Comparison of ENCODE assay signal across 17 cellular contexts in the genomic region with DNA sequence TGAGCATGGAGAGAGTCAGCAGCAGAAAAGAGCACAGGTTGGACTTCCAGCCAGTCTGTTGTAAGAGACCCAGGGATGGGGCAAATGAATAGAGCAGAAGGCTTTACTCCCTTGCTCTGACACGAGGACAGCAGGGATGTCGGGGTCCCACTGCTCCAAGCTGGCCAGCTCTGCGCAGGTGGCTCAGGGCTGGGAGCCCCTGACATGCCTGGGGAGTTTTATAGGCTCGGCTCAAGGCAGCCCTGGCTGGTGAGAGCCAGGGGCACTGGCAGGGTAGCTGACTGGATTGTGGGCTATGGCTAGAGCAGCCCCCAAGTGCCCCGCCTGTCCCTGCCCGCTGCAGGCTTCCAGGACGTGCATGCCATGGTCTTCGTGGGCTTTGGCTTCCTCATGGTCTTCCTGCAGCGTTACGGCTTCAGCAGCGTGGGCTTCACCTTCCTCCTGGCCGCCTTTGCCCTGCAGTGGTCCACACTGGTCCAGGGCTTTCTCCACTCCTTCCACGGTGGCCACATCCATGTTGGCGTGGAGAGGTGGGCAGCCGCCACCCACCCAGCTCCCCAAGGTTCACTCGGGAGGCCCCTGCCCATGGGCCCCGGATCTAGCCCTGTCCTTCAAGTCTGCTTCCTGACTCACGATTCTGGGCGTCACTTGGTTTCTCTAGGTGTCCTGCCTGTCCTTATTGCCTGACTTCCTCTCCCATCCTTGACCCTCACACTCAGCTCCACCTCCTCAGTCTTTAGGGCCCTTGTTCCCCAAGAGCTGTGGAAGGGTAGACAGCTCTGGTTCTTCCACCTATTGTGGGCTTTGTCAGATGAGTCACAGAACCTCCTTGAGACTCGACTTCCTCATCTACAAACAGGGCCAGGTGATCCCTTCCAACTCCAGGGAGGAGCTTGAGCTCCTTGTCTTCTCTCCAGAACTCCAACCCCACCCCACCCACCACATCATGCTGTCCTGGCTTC. TPM values are rescaled to one million over a fixed set of nuclear protein-coding genes. Genes with fewer than 3 reads are reported as not detected.
"Had no signal": no experiment of that assay in that cellular context is flagged by ENCODE, and none has a peak within 500 bp of the region (broad histone marks: within the 10 kb centered on the region; RNA-seq: fewer than 3 reads in every experiment).

No MANE protein-coding gene starts in this region.

- H3K27me3 ChIP-seq: colonic mucosa, right lobe of liver had no signal

- DNase-seq: activated B cell treated with CpG ODN at 0.5 μM for 24 hours; activated CD4-positive, alpha-beta T cell treated with anti-CD3 and anti-CD28 coated beads, Interleukin-2, amount 10 ng/mL, durations not matched to agents 24 days and 14 days; activated naive CD4-positive, alpha-beta T cell treated with anti-CD3 and anti-CD28 coated beads for 36 hours; colonic mucosa; effector CD8-positive, alpha-beta T cell; kidney glomerular epithelial cell; midbrain; naive B cell; right lobe of liver; spleen; stimulated activated CD4-positive, alpha-beta T cell treated with anti-CD3 and anti-CD28 coated beads, Interleukin-1b, Interleukin-23, amount 100 ng/mL, for 48 hours; stimulated activated naive CD4-positive, alpha-beta T cell had no signal

- H3K9me3 ChIP-seq: colonic mucosa, prostate gland, right lobe of liver, spleen had no signal

- H3K4me3 ChIP-seq: cardiac muscle cell, colonic mucosa, prostate gland, right lobe of liver, spleen had no signal

- ATAC-seq: activated T-helper 17 cell treated with anti-CD3 and anti-CD28 coated beads, Interleukin-2, amount 50 U/mL, for 72 hours had no signal

- H3K27ac ChIP-seq: cardiac muscle cell, colonic mucosa, epithelial cell of prostate, prostate gland, right lobe of liver, spleen had no signal

- H3K36me3 ChIP-seq: cardiac muscle cell, colonic mucosa, prostate gland, right lobe of liver, spleen had no signal

- FAIRE-seq: TTC549 had no signal

- H3K4me1 ChIP-seq: colonic mucosa, prostate gland, right lobe of liver, spleen had no signal

RNA-seq across cellular contexts. Expression of a gene that starts 8.2 kb away (rescaled TPM):
- total RNA-seq: activated B cell treated with CpG ODN at 0.5 μM for 24 hours; activated CD4-positive, alpha-beta T cell treated with anti-CD3 and anti-CD28 coated beads, Interleukin-2, amount 10 ng/mL, durations not matched to agents 24 days and 14 days; activated naive CD4-positive, alpha-beta T cell treated with anti-CD3 and anti-CD28 coated beads for 36 hours; activated T-helper 17 cell treated with anti-CD3 and anti-CD28 coated beads, Interleukin-2, amount 50 U/mL, for 72 hours; cardiac muscle cell had no signal
- polyA plus RNA-seq: cardiac muscle cell had no signal

RNA-seq across cellular contexts. Expression of a gene that starts 38.9 kb away (rescaled TPM):
- total RNA-seq: cardiac muscle cell, colonic mucosa, spleen had no signal
